In genomic region chr4:40577588-40578253, GRCh38 we compare ENCODE assay signal across 11 cellular contexts. TPM values are rescaled to one million over a fixed set of nuclear protein-coding genes. Genes with fewer than 3 reads are reported as not detected.
DNase-seq lines count a peak whose midpoint lies in the region; ATAC-seq, FAIRE-seq and TF ChIP-seq lines count a peak whose summit lies in the region.
"Had no signal": no experiment of that assay in that cellular context is flagged by ENCODE, and none has a peak within 500 bp of the region (broad histone marks: within the 10 kb centered on the region; RNA-seq: fewer than 3 reads in every experiment).

No MANE protein-coding gene starts in this region.

- in situ Hi-C loops in Panc1 (cut with HindIII; ENCODE audit: low pct_unique_long_range_greater_than_20kb, low sequenced_read_pairs): no loop called here

- H3K27ac Mint-ChIP-seq in stimulated activated effector memory CD8-positive, alpha-beta T cell treated with anti-CD3 and anti-CD28 coated beads, Interleukin-12 subunit alpha, Interleukin-12 subunit beta, amount 100 ng/mL, for 72 hours: no peak overlapping the region
- H3K27ac Mint-ChIP-seq: activated CD8-positive, alpha-beta T cell treated with anti-CD3 and anti-CD28 coated beads, Interleukin-2, amount 10 ng/mL, durations not matched to agents 7 days and 5 days had no signal

- no peaks in the 10 kb centered on the region for H3K36me3 Mint-ChIP-seq in stimulated activated effector memory CD8-positive, alpha-beta T cell treated with anti-CD3 and anti-CD28 coated beads, Interleukin-12 subunit alpha, Interleukin-12 subunit beta, amount 100 ng/mL, for 72 hours

- 46 to 58% methylated on average over 5 of the region's 5 CpGs for WGBS in pancreas, 2 donors

- no peaks in the 10 kb centered on the region for H3K9me3 Mint-ChIP-seq in stimulated activated effector memory CD8-positive, alpha-beta T cell treated with anti-CD3 and anti-CD28 coated beads, Interleukin-12 subunit alpha, Interleukin-12 subunit beta, amount 100 ng/mL, for 72 hours
- H3K9me3 Mint-ChIP-seq: stimulated activated naive CD8-positive, alpha-beta T cell treated with anti-CD3 and anti-CD28 coated beads, Interleukin-15, amount 100 ng/mL, for 72 hours had no signal

- ATAC-seq in Panc1: no peak
- ATAC-seq in pancreas: peak in 2 of 4 donors; percentile 1 to 2
- ATAC-seq in stimulated activated effector memory CD8-positive, alpha-beta T cell treated with anti-CD3 and anti-CD28 coated beads, Interleukin-12 subunit alpha, Interleukin-12 subunit beta, amount 100 ng/mL, for 72 hours: no peak
- no peak for ATAC-seq in GM21619 (IDR thresholded peaks at IDR 0.05; ENCODE audit: unreplicated experiment)
- ATAC-seq: activated CD8-positive, alpha-beta T cell treated with anti-CD3 and anti-CD28 coated beads, Interleukin-2, amount 10 ng/mL, durations not matched to agents 7 days and 5 days had no signal

- no peak for TF ChIP-seq CTCF in Panc1 (IDR thresholded peaks at IDR 0.05)
- TF ChIP-seq CTCF in epithelial cell of proximal tubule (conservative IDR thresholded peaks at IDR 0.05; ENCODE audit: low read depth, low read length): no peak
- no peak for TF ChIP-seq CTCF in pancreas (IDR thresholded peaks at IDR 0.05)

- CTCF ChIA-PET in Panc1 (lab: Charles Lee): interaction anchor here (0.6 kb wide), 1 partner anchor 379 kb away, joined by 3 read pairs; no protein-coding TSS in a partner anchor

- intact Hi-C loops in Panc1 (cut with micrococcal nuclease; ENCODE audit: unreplicated experiment): no loop called here
- intact Hi-C loops in pancreas (cut with DNase I): no loop called here

- no TSS peak for BruUV-seq in Panc1 (replicated peaks; lab: Mats Ljungman, UMichigan)

- H3K36me3 ChIP-seq in Panc1 (ENCODE audit: control insufficient read depth, insufficient read depth, low read length) (no peaks in the 10 kb centered on the region), pancreas (no peaks in the 10 kb centered on the region)

- H3K9me3 ChIP-seq in Panc1 (ENCODE audit: control insufficient read depth, insufficient read depth, low read depth, low read length) (no peaks in the 10 kb centered on the region), pancreas (no peaks in the 10 kb centered on the region)

- H3K27me3 ChIP-seq in Panc1 (ENCODE audit: control insufficient read depth, insufficient read depth, low read length): no peaks in the 10 kb centered on the region
- no peaks in the 10 kb centered on the region for H3K27me3 ChIP-seq in pancreas

- H3K4me3 Mint-ChIP-seq in stimulated activated effector memory CD8-positive, alpha-beta T cell treated with anti-CD3 and anti-CD28 coated beads, Interleukin-12 subunit alpha, Interleukin-12 subunit beta, amount 100 ng/mL, for 72 hours: no peak overlapping the region
- H3K4me3 Mint-ChIP-seq: activated CD8-positive, alpha-beta T cell treated with anti-CD3 and anti-CD28 coated beads, Interleukin-2, amount 10 ng/mL, durations not matched to agents 7 days and 5 days; stimulated activated naive CD8-positive, alpha-beta T cell treated with anti-CD3 and anti-CD28 coated beads, Interleukin-15, amount 100 ng/mL, for 72 hours had no signal

- DNase-seq in CD1c-positive myeloid dendritic cell (ENCODE audit: extremely low spot score) (peak; percentile 57), Panc1 (ENCODE audit: low read depth, low spot score) (no peak), epithelial cell of proximal tubule (ENCODE audit: low read depth) (no peak), pancreas (no peak), SKM-1 (lab: John Stamatoyannopoulos, UW; ENCODE audit: unreplicated experiment) (no peak), NCI-H2081 (lab: John Stamatoyannopoulos, UW) (no peak)
- DNase-seq in stimulated activated effector memory CD8-positive, alpha-beta T cell treated with anti-CD3 and anti-CD28 coated beads, Interleukin-12 subunit alpha, Interleukin-12 subunit beta, amount 100 ng/mL, for 72 hours (ENCODE audit: low spot score in 2 of 2): no peak
- DNase-seq: activated CD8-positive, alpha-beta T cell treated with anti-CD3 and anti-CD28 coated beads, Interleukin-2, amount 10 ng/mL, durations not matched to agents 7 days and 5 days; central memory CD4-positive, alpha-beta T cell; stimulated activated naive CD8-positive, alpha-beta T cell treated with anti-CD3 and anti-CD28 coated beads, Interleukin-15, amount 100 ng/mL, for 72 hours had no signal

- FAIRE-seq in pancreas (lab: Jason Lieb, UNC): no peak

- H3K27ac ChIP-seq in Panc1 (ENCODE audit: low read length) (peak overlapping the region; percentile 59; the same call in 1 of the 2 replicates), pancreas (peak overlapping the region; percentile 75 to 90 (median 84))

- POLR2A ChIA-PET in Panc1 (lab: Charles Lee): no interaction called here

- H3K4me1 Mint-ChIP-seq in stimulated activated effector memory CD8-positive, alpha-beta T cell treated with anti-CD3 and anti-CD28 coated beads, Interleukin-12 subunit alpha, Interleukin-12 subunit beta, amount 100 ng/mL, for 72 hours: peaks cover 22% of the 10 kb centered on the region

- H3K4me3 ChIP-seq in Panc1 (ENCODE audit: low read depth in 2 of 2, low read length in 2 of 2): no peak overlapping the region
- H3K4me3 ChIP-seq in epithelial cell of proximal tubule (ENCODE audit: low read depth, low read length): peak overlapping the region; percentile 38
- peak overlapping the region in 2 of 4 donors; percentile 17 to 19 for H3K4me3 ChIP-seq in pancreas

- H3K4me1 ChIP-seq in Panc1 (ENCODE audit: control insufficient read depth, insufficient read depth, low read length) (peaks cover 16% of the 10 kb centered on the region), pancreas (peaks cover 4 to 34% (median 20%) of the 10 kb centered on the region in 3 donors)

RNA-seq across cellular contexts. Expression of gene RBM47, which starts 51.9 kb away (rescaled TPM):
- total RNA-seq in Panc1 (2021; ENCODE audit: unreplicated experiment) (2.0 TPM), epithelial cell of proximal tubule (33.1 and 42.9 TPM in 2 replicates), pancreas (10 to 100 TPM; 25.7 to 59.6 (median 41.6) TPM)
- 1.8 TPM for polyA plus RNA-seq in Panc1 (2012; ENCODE audit: insufficient read length)
- 10 to 100 TPM; 12.3 to 18.0 TPM for polyA plus RNA-seq in pancreas
